In genomic region chr2:84022810-84023431, GRCh38 we compare ENCODE assay signal across 8 cellular contexts.
DNase-seq lines count a peak whose midpoint lies in the region; ATAC-seq and TF ChIP-seq lines count a peak whose summit lies in the region.

No MANE protein-coding gene starts in this region.

- CTCF ChIA-PET in WTC11 (lab: Charles Lee): interaction anchor here (0.6 to 1.6 kb wide), 22 partner anchors 8 to 293 kb away, joined by 3 to 18 read pairs (median 5); no protein-coding TSS in a partner anchor

- peak overlapping the region in 1 of 7 donors; percentile 49 for H3K27ac Mint-ChIP-seq in CD14-positive monocyte
- H3K27ac Mint-ChIP-seq in WTC11: no peak overlapping the region

- no peak overlapping the region for H3K4me3 Mint-ChIP-seq in CD14-positive monocyte
- no peak overlapping the region for H3K4me3 Mint-ChIP-seq in WTC11

- POLR2A ChIA-PET in WTC11 (lab: Charles Lee): no interaction called here

- H3K27me3 Mint-ChIP-seq in CD14-positive monocyte (ENCODE audit: low read depth in 3 of 3) (no peaks in the 10 kb centered on the region), WTC11 (ENCODE audit: low read depth) (no peaks in the 10 kb centered on the region)

- no peak overlapping the region for H3K4me3 ChIP-seq in GM12875 (ENCODE audit: low read depth, low read length)

- intact Hi-C loops in CD14-positive monocyte (cut with micrococcal nuclease): no loop called here

- peak; percentile 56 for TF ChIP-seq CTCF in CD14-positive monocyte (IDR thresholded peaks at IDR 0.05)
- TF ChIP-seq CTCF in GM12875 (IDR thresholded peaks at IDR 0.05; ENCODE audit: borderline replicate concordance, insufficient read depth, low read depth, low read length): peak; percentile 61
- TF ChIP-seq CTCF in WTC11 (IDR thresholded peaks at IDR 0.05): peak; percentile 61; the same call in 1 of the 2 replicates

- DNase-seq in CD14-positive monocyte (ENCODE audit: low spot score) (no peak), NCI-H146 treated with DMSO at 0.1 percent for 48 hours (lab: John Stamatoyannopoulos, UW; ENCODE audit: unreplicated experiment) (peak; percentile 20), WTC11 (ENCODE audit: low spot score) (peak; percentile 22), inferior parietal cortex (ENCODE audit: extremely low spot score) (peak; percentile 78), GM19238 (ENCODE audit: insufficient read length, low spot score) (no peak), GDM1 (lab: John Stamatoyannopoulos, UW) (no peak)
- no peak for DNase-seq in activated effector memory CD4-positive, alpha-beta T cell treated with Interleukin-2 at 50 U/mL for 16 hours

- H3K36me3 Mint-ChIP-seq in CD14-positive monocyte (no peaks in the 10 kb centered on the region), WTC11 (no peaks in the 10 kb centered on the region)

- peaks cover 0 to 1% (median 0%) of the 10 kb centered on the region in 7 donors for H3K9me3 Mint-ChIP-seq in CD14-positive monocyte
- 0 out of 2 replicates have a peak, but pooled peaks cover 3% of the 10 kb centered on the region for H3K9me3 Mint-ChIP-seq in WTC11

- no peaks in the 10 kb centered on the region for H3K4me1 Mint-ChIP-seq in CD14-positive monocyte
- H3K4me1 Mint-ChIP-seq in WTC11: no peaks in the 10 kb centered on the region

- ATAC-seq in WTC11: peak; percentile 77

TF ChIP-seq in WTC11, 78 proteins besides CTCF, POLR2A, EP300 and RAD21 (continues in another document):
- TF ChIP-seq, protein P1, sequence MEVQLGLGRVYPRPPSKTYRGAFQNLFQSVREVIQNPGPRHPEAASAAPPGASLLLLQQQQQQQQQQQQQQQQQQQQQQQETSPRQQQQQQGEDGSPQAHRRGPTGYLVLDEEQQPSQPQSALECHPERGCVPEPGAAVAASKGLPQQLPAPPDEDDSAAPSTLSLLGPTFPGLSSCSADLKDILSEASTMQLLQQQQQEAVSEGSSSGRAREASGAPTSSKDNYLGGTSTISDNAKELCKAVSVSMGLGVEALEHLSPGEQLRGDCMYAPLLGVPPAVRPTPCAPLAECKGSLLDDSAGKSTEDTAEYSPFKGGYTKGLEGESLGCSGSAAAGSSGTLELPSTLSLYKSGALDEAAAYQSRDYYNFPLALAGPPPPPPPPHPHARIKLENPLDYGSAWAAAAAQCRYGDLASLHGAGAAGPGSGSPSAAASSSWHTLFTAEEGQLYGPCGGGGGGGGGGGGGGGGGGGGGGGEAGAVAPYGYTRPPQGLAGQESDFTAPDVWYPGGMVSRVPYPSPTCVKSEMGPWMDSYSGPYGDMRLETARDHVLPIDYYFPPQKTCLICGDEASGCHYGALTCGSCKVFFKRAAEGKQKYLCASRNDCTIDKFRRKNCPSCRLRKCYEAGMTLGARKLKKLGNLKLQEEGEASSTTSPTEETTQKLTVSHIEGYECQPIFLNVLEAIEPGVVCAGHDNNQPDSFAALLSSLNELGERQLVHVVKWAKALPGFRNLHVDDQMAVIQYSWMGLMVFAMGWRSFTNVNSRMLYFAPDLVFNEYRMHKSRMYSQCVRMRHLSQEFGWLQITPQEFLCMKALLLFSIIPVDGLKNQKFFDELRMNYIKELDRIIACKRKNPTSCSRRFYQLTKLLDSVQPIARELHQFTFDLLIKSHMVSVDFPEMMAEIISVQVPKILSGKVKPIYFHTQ (CRISPR knock-in tag; IDR thresholded peaks at IDR 0.05): no peak
- TF ChIP-seq SMAD3 (CRISPR knock-in tag; IDR thresholded peaks at IDR 0.05; ENCODE audit: borderline replicate concordance) (no peak), GABPB1 (CRISPR knock-in tag; IDR thresholded peaks at IDR 0.05) (no peak), E2F4 (CRISPR knock-in tag; IDR thresholded peaks at IDR 0.05; ENCODE audit: borderline replicate concordance, low read depth) (no peak), ZMAT4 (CRISPR knock-in tag; IDR thresholded peaks at IDR 0.05) (no peak), NFATC4 (CRISPR knock-in tag; IDR thresholded peaks at IDR 0.05) (no peak), JUN (CRISPR knock-in tag; IDR thresholded peaks at IDR 0.05) (no peak), ZNF232 (CRISPR knock-in tag; IDR thresholded peaks at IDR 0.05) (no peak), GRHL2 (CRISPR knock-in tag; IDR thresholded peaks at IDR 0.05; ENCODE audit: insufficient replicate concordance, severe bottlenecking) (no peak), CBFB (CRISPR knock-in tag; IDR thresholded peaks at IDR 0.05; ENCODE audit: low read depth) (no peak), ZNF396 (CRISPR knock-in tag; IDR thresholded peaks at IDR 0.05; ENCODE audit: borderline replicate concordance) (no peak), ARID4B (CRISPR knock-in tag; IDR thresholded peaks at IDR 0.05; ENCODE audit: borderline replicate concordance) (no peak), ESRRA (CRISPR knock-in tag; IDR thresholded peaks at IDR 0.05; ENCODE audit: borderline replicate concordance) (no peak), MXD4 (CRISPR knock-in tag; IDR thresholded peaks at IDR 0.05; ENCODE audit: borderline replicate concordance) (no peak), ZBTB21 (CRISPR knock-in tag; IDR thresholded peaks at IDR 0.05; ENCODE audit: borderline replicate concordance) (no peak)
- TF ChIP-seq, protein P2, sequence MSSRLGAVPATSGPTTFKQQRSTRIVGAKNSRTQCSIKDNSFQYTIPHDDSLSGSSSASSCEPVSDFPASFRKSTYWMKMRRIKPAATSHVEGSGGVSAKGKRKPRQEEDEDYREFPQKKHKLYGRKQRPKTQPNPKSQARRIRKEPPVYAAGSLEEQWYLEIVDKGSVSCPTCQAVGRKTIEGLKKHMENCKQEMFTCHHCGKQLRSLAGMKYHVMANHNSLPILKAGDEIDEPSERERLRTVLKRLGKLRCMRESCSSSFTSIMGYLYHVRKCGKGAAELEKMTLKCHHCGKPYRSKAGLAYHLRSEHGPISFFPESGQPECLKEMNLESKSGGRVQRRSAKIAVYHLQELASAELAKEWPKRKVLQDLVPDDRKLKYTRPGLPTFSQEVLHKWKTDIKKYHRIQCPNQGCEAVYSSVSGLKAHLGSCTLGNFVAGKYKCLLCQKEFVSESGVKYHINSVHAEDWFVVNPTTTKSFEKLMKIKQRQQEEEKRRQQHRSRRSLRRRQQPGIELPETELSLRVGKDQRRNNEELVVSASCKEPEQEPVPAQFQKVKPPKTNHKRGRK (CRISPR knock-in tag; IDR thresholded peaks at IDR 0.05; ENCODE audit: borderline replicate concordance): no peak
- TF ChIP-seq, protein P3, sequence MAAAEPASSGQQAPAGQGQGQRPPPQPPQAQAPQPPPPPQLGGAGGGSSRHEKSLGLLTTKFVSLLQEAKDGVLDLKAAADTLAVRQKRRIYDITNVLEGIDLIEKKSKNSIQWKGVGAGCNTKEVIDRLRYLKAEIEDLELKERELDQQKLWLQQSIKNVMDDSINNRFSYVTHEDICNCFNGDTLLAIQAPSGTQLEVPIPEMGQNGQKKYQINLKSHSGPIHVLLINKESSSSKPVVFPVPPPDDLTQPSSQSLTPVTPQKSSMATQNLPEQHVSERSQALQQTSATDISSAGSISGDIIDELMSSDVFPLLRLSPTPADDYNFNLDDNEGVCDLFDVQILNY (CRISPR knock-in tag; IDR thresholded peaks at IDR 0.05): no peak

Comparison
In these comparisons a context has a peak if more than half of its experiments do, and no peak if none do; other contexts are left out.
1. DNase-seq: peak in NCI-H146 treated with DMSO at 0.1 percent for 48 hours (single experiment), WTC11 (single experiment) and inferior parietal cortex (single experiment); none in CD14-positive monocyte (single experiment), GM19238 (single experiment), GDM1 (single experiment) and activated effector memory CD4-positive, alpha-beta T cell treated with Interleukin-2 at 50 U/mL for 16 hours (single experiment).
2. Peak in every context shown above with its lines, with median percentiles within 50 percentile points of each other: CTCF ChIP-seq.